1 cellular context compared by ENCODE assay signal in genomic region chr7:156074982-156075615, GRCh38.
TF ChIP-seq lines count a peak whose summit lies in the region.

No MANE protein-coding gene starts in this region.

TF ChIP-seq in H1, 55 proteins besides CTCF, POLR2A, EP300 and RAD21:
- TF ChIP-seq HDAC2 (IDR thresholded peaks at IDR 0.05; ENCODE audit: borderline replicate concordance in 1 of 2, low read depth in 2 of 2, low read length in 2 of 2) (no peak), SRF (IDR thresholded peaks at IDR 0.05; ENCODE audit: low read depth, low read length) (no peak), JUN (IDR thresholded peaks at IDR 0.05; ENCODE audit: low read depth, low read length) (no peak)
